ENCODE assay signal across 8 cellular contexts in genomic region chr22:46614070-46614931, GRCh38. TPM values are rescaled to one million over a fixed set of nuclear protein-coding genes. Genes with fewer than 3 reads are reported as not detected.
DNase-seq lines count a peak whose midpoint lies in the region; ATAC-seq and TF ChIP-seq lines count a peak whose summit lies in the region.

No MANE protein-coding gene starts in this region.

- in situ Hi-C loops in KBM-7 (cut with MboI; ENCODE audit: low pct_unique_long_range_greater_than_20kb, low sequenced_read_pairs) = no loop called here

- peaks cover 10% of the 10 kb centered on the region; the same call in 1 of the 2 replicates for H3F3A ChIP-seq in MM.1S (ENCODE audit: insufficient read depth, low read length)

- DNase-seq in MM.1S = peak; percentile 92
- peak; percentile 62 for DNase-seq in activated T-cell treated with anti-CD3 and anti-CD28 coated beads for 1 hour (ENCODE audit: low read depth)
- DNase-seq in mucosa of descending colon = peak in 1 of 3 donors; percentile 18
- no peak for DNase-seq in suprapubic skin (ENCODE audit: low spot score in 2 of 2)
- no peak for DNase-seq in globus pallidus (ENCODE audit: low spot score)
- no peak for DNase-seq in KBM-7

- H2AFZ ChIP-seq in MM.1S (ENCODE audit: low read length) = peak overlapping the region; percentile 35

- intact Hi-C loops in mucosa of descending colon (cut with DNase I, micrococcal nuclease) = no loop called here

- H3K9me2 ChIP-seq in MM.1S (replicated peaks; ENCODE audit: insufficient read depth, low read length) = no peaks in the 10 kb centered on the region

- peak overlapping the region; percentile 72 for H3K9ac ChIP-seq in MM.1S (ENCODE audit: low read length)

- ATAC-seq in mucosa of descending colon = peak; percentile 23
- no peak for ATAC-seq in GM19455 (IDR thresholded peaks at IDR 0.05; ENCODE audit: unreplicated experiment)
- ATAC-seq in GM18870 (IDR thresholded peaks at IDR 0.05; ENCODE audit: unreplicated experiment) = no peak

- H3K4me1 ChIP-seq in MM.1S (ENCODE audit: low read length) = peaks cover 12% of the 10 kb centered on the region
- H3K4me1 ChIP-seq in mucosa of descending colon (ENCODE audit: low read depth) = peaks cover 41% of the 10 kb centered on the region
- H3K4me1 ChIP-seq in suprapubic skin = peaks cover 59% of the 10 kb centered on the region

- H3K79me2 ChIP-seq in MM.1S (ENCODE audit: low read length) = no peaks in the 10 kb centered on the region

- TF ChIP-seq CTCF in MM.1S (IDR thresholded peaks at IDR 0.05; ENCODE audit: low read length) (no peak), mucosa of descending colon (IDR thresholded peaks at IDR 0.05) (no peak), suprapubic skin (IDR thresholded peaks at IDR 0.05) (no peak)

- H4K20me1 ChIP-seq in MM.1S (ENCODE audit: insufficient read depth, low read length) = no peaks in the 10 kb centered on the region

- H3K4me3 ChIP-seq in MM.1S (ENCODE audit: low read length) (peak overlapping the region; percentile 59), mucosa of descending colon (no peak overlapping the region), suprapubic skin (peak overlapping the region; percentile 9)

- H3K4me2 ChIP-seq in MM.1S (ENCODE audit: low read depth, low read length) = peak overlapping the region; percentile 85

- no peak for TF ChIP-seq POLR2A in suprapubic skin (IDR thresholded peaks at IDR 0.05)

- no peaks in the 10 kb centered on the region for H3K36me3 ChIP-seq in MM.1S (replicated peaks; ENCODE audit: insufficient read depth, low read length)
- no peaks in the 10 kb centered on the region for H3K36me3 ChIP-seq in mucosa of descending colon (ENCODE audit: low read depth)
- no peaks in the 10 kb centered on the region for H3K36me3 ChIP-seq in suprapubic skin

- H3K27ac ChIP-seq in MM.1S (ENCODE audit: low read length) = peak overlapping the region; percentile 87
- no peak overlapping the region for H3K27ac ChIP-seq in suprapubic skin

- H3K27me3 ChIP-seq in MM.1S (replicated peaks; ENCODE audit: insufficient read depth, low read length) = no peaks in the 10 kb centered on the region
- H3K27me3 ChIP-seq in suprapubic skin = no peaks in the 10 kb centered on the region

- H3K9me3 ChIP-seq in MM.1S (replicated peaks; ENCODE audit: insufficient read depth, low read length) (no peaks in the 10 kb centered on the region), mucosa of descending colon (no peaks in the 10 kb centered on the region), suprapubic skin (no peaks in the 10 kb centered on the region)

- 81% methylated on average over 30 of the region's 30 CpGs for WGBS in suprapubic skin

- no peak for TF ChIP-seq EP300 in suprapubic skin (IDR thresholded peaks at IDR 0.05)

RNA-seq across cellular contexts. Expression of gene GRAMD4, which starts 5.9 kb away (rescaled TPM):
- total RNA-seq in mucosa of descending colon = 100 to 1,000 TPM; 114 to 203 (median 197) TPM
- 100 to 1,000 TPM in 3 of 4 donors, 10 to 100 TPM in 1; 64.1 to 230 (median 164) TPM for total RNA-seq in suprapubic skin

Comparison
In these comparisons a context has a peak if more than half of its experiments do, and no peak if none do; other contexts are left out.
1. DNase-seq: peak in MM.1S (single experiment) and activated T-cell treated with anti-CD3 and anti-CD28 coated beads for 1 hour (single experiment); none in suprapubic skin (0 of 2), globus pallidus (single experiment) and KBM-7 (single experiment).